In the genomic region with DNA sequence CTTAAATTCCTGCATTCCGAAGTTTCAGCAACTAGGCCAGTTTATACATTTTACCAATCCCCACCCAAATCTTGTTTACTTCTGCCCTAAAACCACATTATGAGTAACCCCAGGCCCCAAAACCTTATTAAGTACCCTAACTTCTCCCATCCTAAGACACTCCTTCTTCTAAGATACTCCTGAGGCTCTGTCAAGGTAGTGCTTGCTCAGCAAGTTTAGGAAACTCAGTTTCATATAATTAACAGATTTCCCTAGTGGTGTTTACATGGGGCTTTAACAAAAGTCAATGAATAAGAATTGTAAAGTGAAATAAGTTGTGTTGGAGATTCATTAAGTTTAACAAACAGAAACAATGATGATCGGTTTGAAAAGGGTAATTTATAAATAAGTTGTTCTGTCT, we compare ENCODE assay signal across 15 cellular contexts.
DNase-seq lines count a peak whose midpoint lies in the region; ATAC-seq and TF ChIP-seq lines count a peak whose summit lies in the region.
"Had no signal": no experiment of that assay in that cellular context is flagged by ENCODE, and none has a peak within 500 bp of the region (broad histone marks: within the 10 kb centered on the region; RNA-seq: fewer than 3 reads in every experiment).

No MANE protein-coding gene starts in this region.

- POLR2A ChIA-PET in CD4-positive, alpha-beta T cell (lab: Charles Lee), result no interaction called here
- POLR2A ChIA-PET in activated B cell treated with CpG ODN at 0.5 μM for 24 hours (lab: Charles Lee), result no interaction called here
- POLR2A ChIA-PET in naive thymus-derived CD4-positive, alpha-beta T cell (lab: Charles Lee), result no interaction called here

- no peaks in the 10 kb centered on the region for H3K4me1 ChIP-seq in naive thymus-derived CD4-positive, alpha-beta T cell (ENCODE audit: control insufficient read depth in 2 of 2, insufficient read depth in 2 of 2, low read length in 2 of 2)
- H3K4me1 ChIP-seq: Caco-2 had no signal

- no peak overlapping the region for H3K4me3 Mint-ChIP-seq in CD4-positive, alpha-beta T cell
- no peak overlapping the region for H3K4me3 Mint-ChIP-seq in Calu3 (ENCODE audit: low read depth, unreplicated experiment)
- H3K4me3 Mint-ChIP-seq in activated B cell treated with CpG ODN at 0.5 μM for 24 hours, result no peak overlapping the region
- no peak overlapping the region for H3K4me3 Mint-ChIP-seq in natural killer cell
- H3K4me3 Mint-ChIP-seq in naive thymus-derived CD4-positive, alpha-beta T cell, result no peak overlapping the region
- H3K4me3 Mint-ChIP-seq: HFFc6 had no signal

- H3K27me3 Mint-ChIP-seq in CD4-positive, alpha-beta T cell, result no peaks in the 10 kb centered on the region
- H3K27me3 Mint-ChIP-seq in Calu3 (ENCODE audit: unreplicated experiment) (no peaks in the 10 kb centered on the region), activated B cell treated with CpG ODN at 0.5 μM for 24 hours (no peaks in the 10 kb centered on the region), natural killer cell (ENCODE audit: low read depth in 2 of 2) (no peaks in the 10 kb centered on the region)
- peaks cover 0 to 6% (median 0%) of the 10 kb centered on the region in 5 donors for H3K27me3 Mint-ChIP-seq in naive thymus-derived CD4-positive, alpha-beta T cell

- H3K36me3 ChIP-seq in naive thymus-derived CD4-positive, alpha-beta T cell (ENCODE audit: control insufficient read depth in 2 of 3, insufficient read depth in 3 of 3, low read length in 3 of 3), result no peaks in the 10 kb centered on the region

- H3K27me3 ChIP-seq in CD4-positive, alpha-beta T cell (ENCODE audit: control insufficient read depth, insufficient read depth, low read length), result no peaks in the 10 kb centered on the region
- no peaks in the 10 kb centered on the region for H3K27me3 ChIP-seq in naive thymus-derived CD4-positive, alpha-beta T cell (ENCODE audit: control insufficient read depth in 2 of 2, insufficient read depth in 2 of 2, low read length in 2 of 2)
- H3K27me3 ChIP-seq: Peyer's patch had no signal

- peak overlapping the region; percentile 8 for H3K27ac Mint-ChIP-seq in CD4-positive, alpha-beta T cell
- H3K27ac Mint-ChIP-seq in Calu3 (ENCODE audit: unreplicated experiment) (peak overlapping the region; percentile 48), activated B cell treated with CpG ODN at 0.5 μM for 24 hours (peak overlapping the region; percentile 51), natural killer cell (peak overlapping the region; percentile 64 to 66)
- H3K27ac Mint-ChIP-seq in naive thymus-derived CD4-positive, alpha-beta T cell, result no peak overlapping the region
- H3K27ac Mint-ChIP-seq: HFFc6 had no signal

- H3K9me3 Mint-ChIP-seq in CD4-positive, alpha-beta T cell, result no peaks in the 10 kb centered on the region
- H3K9me3 Mint-ChIP-seq in Calu3 (ENCODE audit: low read depth, unreplicated experiment) (no peaks in the 10 kb centered on the region), activated B cell treated with CpG ODN at 0.5 μM for 24 hours (no peaks in the 10 kb centered on the region), natural killer cell (no peaks in the 10 kb centered on the region)
- H3K9me3 Mint-ChIP-seq in naive thymus-derived CD4-positive, alpha-beta T cell, result no peaks in the 10 kb centered on the region
- H3K9me3 Mint-ChIP-seq: HFFc6 had no signal

- H3K27ac ChIP-seq in CD4-positive, alpha-beta T cell (ENCODE audit: low read depth, low read length), result no peak overlapping the region
- H3K27ac ChIP-seq in naive thymus-derived CD4-positive, alpha-beta T cell (ENCODE audit: low read depth, low read length), result no peak overlapping the region
- H3K27ac ChIP-seq: Peyer's patch had no signal

- ATAC-seq in CD4-positive, alpha-beta T cell (ENCODE audit: poor library complexity), result no peak
- ATAC-seq in activated B cell treated with CpG ODN at 0.5 μM for 24 hours (ENCODE audit: low read depth) (no peak), natural killer cell (no peak), GM21786 (IDR thresholded peaks at IDR 0.05; ENCODE audit: unreplicated experiment) (no peak)
- ATAC-seq in naive thymus-derived CD4-positive, alpha-beta T cell, result no peak

- CTCF ChIA-PET in CD4-positive, alpha-beta T cell (lab: Charles Lee), result no interaction called here
- CTCF ChIA-PET in Calu3 (lab: Charles Lee) (no interaction called here), activated B cell treated with CpG ODN at 0.5 μM for 24 hours (lab: Charles Lee) (no interaction called here)
- CTCF ChIA-PET in naive thymus-derived CD4-positive, alpha-beta T cell (lab: Charles Lee), result no interaction called here

- intact Hi-C loops in CD4-positive, alpha-beta T cell (cut with DNase I, micrococcal nuclease), result no loop called here
- intact Hi-C loops in Calu3 (cut with micrococcal nuclease; ENCODE audit: unreplicated experiment), result no loop called here
- intact Hi-C loops in activated B cell treated with CpG ODN at 0.5 μM for 24 hours (cut with micrococcal nuclease), result no loop called here
- intact Hi-C loops in natural killer cell (cut with micrococcal nuclease), result no loop called here
- intact Hi-C loops in naive thymus-derived CD4-positive, alpha-beta T cell (cut with micrococcal nuclease), result loop anchor here in 1 of 2 donors (2.0 kb wide), 1 partner anchor 28 kb away; no protein-coding TSS in a partner anchor

- no peaks in the 10 kb centered on the region for H3K36me3 Mint-ChIP-seq in CD4-positive, alpha-beta T cell (ENCODE audit: low read depth)
- H3K36me3 Mint-ChIP-seq in Calu3 (ENCODE audit: insufficient read depth, unreplicated experiment) (no peaks in the 10 kb centered on the region), activated B cell treated with CpG ODN at 0.5 μM for 24 hours (ENCODE audit: low read depth) (peaks cover 2% of the 10 kb centered on the region), natural killer cell (no peaks in the 10 kb centered on the region)
- peaks cover 0 to 9% (median 0%) of the 10 kb centered on the region in 5 donors for H3K36me3 Mint-ChIP-seq in naive thymus-derived CD4-positive, alpha-beta T cell

- H3K4me1 Mint-ChIP-seq in CD4-positive, alpha-beta T cell (ENCODE audit: low read depth), result peaks cover 6% of the 10 kb centered on the region
- peaks cover 13% of the 10 kb centered on the region for H3K4me1 Mint-ChIP-seq in Calu3 (ENCODE audit: low read depth, unreplicated experiment)
- peaks cover 15% of the 10 kb centered on the region for H3K4me1 Mint-ChIP-seq in activated B cell treated with CpG ODN at 0.5 μM for 24 hours
- H3K4me1 Mint-ChIP-seq in natural killer cell, result no peaks in the 10 kb centered on the region
- H3K4me1 Mint-ChIP-seq in naive thymus-derived CD4-positive, alpha-beta T cell, result peaks cover 0 to 20% (median 7%) of the 10 kb centered on the region in 7 donors

- no peak for TF ChIP-seq CTCF in CD4-positive, alpha-beta T cell (IDR thresholded peaks at IDR 0.05)
- no peak for TF ChIP-seq CTCF in Calu3 (IDR thresholded peaks at IDR 0.05; ENCODE audit: unreplicated experiment)
- TF ChIP-seq CTCF in activated B cell treated with CpG ODN at 0.5 μM for 24 hours (IDR thresholded peaks at IDR 0.05), result no peak
- TF ChIP-seq CTCF in natural killer cell (IDR thresholded peaks at IDR 0.05), result no peak

- no peaks in the 10 kb centered on the region for H3K9me3 ChIP-seq in CD4-positive, alpha-beta T cell (ENCODE audit: control insufficient read depth, low read length)
- H3K9me3 ChIP-seq in naive thymus-derived CD4-positive, alpha-beta T cell (ENCODE audit: control insufficient read depth in 2 of 3, low read length in 3 of 3), result no peaks in the 10 kb centered on the region
- H3K9me3 ChIP-seq: Caco-2, Peyer's patch had no signal

- H3K4me3 ChIP-seq in naive thymus-derived CD4-positive, alpha-beta T cell (ENCODE audit: low read length), result no peak overlapping the region
- H3K4me3 ChIP-seq: Peyer's patch had no signal

- no TSS peak for BruUV-seq in Calu3 (replicated peaks; lab: Mats Ljungman, UMichigan)

- DNase-seq in CD4-positive, alpha-beta T cell, result no peak
- DNase-seq in Calu3 (no peak), activated B cell treated with CpG ODN at 0.5 μM for 24 hours (no peak), natural killer cell (no peak), SKM-1 treated with dmso at 0.1 percent for 144 hours (lab: John Stamatoyannopoulos, UW; ENCODE audit: unreplicated experiment) (no peak)
- DNase-seq in naive thymus-derived CD4-positive, alpha-beta T cell, result no peak
- DNase-seq: Caco-2, DMS53, HFFc6, NCI-H187 treated with DMSO at 0.1 percent for 48 hours, NCI-H446, NCI-H748 treated with DMSO at 0.1 percent for 48 hours, Peyer's patch, SHP77 had no signal

Comparison
In these comparisons a context has a peak if more than half of its experiments do, and no peak if none do; other contexts are left out.
1. H3K27ac Mint-ChIP-seq: peak in CD4-positive, alpha-beta T cell (single experiment), Calu3 (single experiment), activated B cell treated with CpG ODN at 0.5 μM for 24 hours (single experiment) and natural killer cell (2 of 2); none in naive thymus-derived CD4-positive, alpha-beta T cell (0 of 9).